Comparison of ENCODE assay signal across 6 cellular contexts in genomic region chr22:50199836-50200332, GRCh38. TPM values are rescaled to one million over a fixed set of nuclear protein-coding genes. Genes with fewer than 3 reads are reported as not detected.
DNase-seq lines count a peak whose midpoint lies in the region; ATAC-seq, FAIRE-seq and TF ChIP-seq lines count a peak whose summit lies in the region.

No MANE protein-coding gene starts in this region.

- no peak overlapping the region for H4K5ac ChIP-seq in H1 (ENCODE audit: insufficient read length, low read depth, low read length)

- no peaks in the 10 kb centered on the region; the same call in 1 of the 2 replicates for H3K79me1 ChIP-seq in H1 (ENCODE audit: low read depth, low read length)

- no peak overlapping the region; the same call in 1 of the 2 replicates for H2BK15ac ChIP-seq in H1 (ENCODE audit: low read length)

- no peak overlapping the region for H4K91ac ChIP-seq in H1 (replicated peaks; ENCODE audit: insufficient read length, low read length)

- H3K4me1 ChIP-seq in H1 (replicated peaks in 1 of 4; ENCODE audit: control insufficient read depth in 3 of 4, insufficient read depth in 4 of 4, low read length in 3 of 4) (peaks cover 0 to 7% (median 5%) of the 10 kb centered on the region in 4 experiments; a peak in 6 of 7 replicates), gastrocnemius medialis (peaks cover 22 to 25% of the 10 kb centered on the region in 2 donors)

- intact Hi-C loops in gastrocnemius medialis (cut with DNase I; ENCODE audit: low total_unique reads): loop anchor here (1.0 to 10.0 kb wide), 2 partner anchors 15 to 265 kb away; partner anchors contain the start of gene TRABD

- no peak for TF ChIP-seq EP300 in H1 (IDR thresholded peaks at IDR 0.05; ENCODE audit: borderline replicate concordance in 1 of 2, low read depth in 2 of 2, low read length in 2 of 2)

- H3K56ac ChIP-seq in H1 (replicated peaks; ENCODE audit: insufficient read length, low read depth, low read length): no peak overlapping the region

- no peak for TF ChIP-seq RAD21 in H1 (IDR thresholded peaks at IDR 0.05 in 1 of 2, conservative IDR thresholded peaks at IDR 0.05 in 1 of 2; ENCODE audit: low read depth in 2 of 2, low read length in 2 of 2)

- no peak overlapping the region for H3K23ac ChIP-seq in H1 (ENCODE audit: insufficient read length)

- H3K9ac ChIP-seq in H1 (replicated peaks in 1 of 4; ENCODE audit: extremely low read depth in 1 of 4, low read depth in 3 of 4, low read length in 3 of 4): no peak overlapping the region

- DNase-seq in activated T-cell treated with anti-CD3 and anti-CD28 coated beads, Interleukin-2, amount 50 U/mL, for 4 hours: no peak
- DNase-seq in activated T-cell treated with anti-CD3 and anti-CD28 coated beads, Interleukin-2, amount 50 U/mL, for 1 hour: no peak
- DNase-seq in H1 (ENCODE audit: low read depth in 1 of 2, low spot score in 2 of 2): peak in 1 of 2 experiments; percentile 79
- no peak for DNase-seq in gastrocnemius medialis
- DNase-seq in epidermal melanocyte (ENCODE audit: insufficient read length, low spot score): no peak

- H3K4ac ChIP-seq in H1 (replicated peaks; ENCODE audit: insufficient read length, low read depth, low read length): no peak overlapping the region

- peak in 1 of 2 donors; percentile 1 for ATAC-seq in activated T-cell treated with anti-CD3 and anti-CD28 coated beads, Interleukin-2, amount 50 U/mL, for 4 hours
- no peak for ATAC-seq in gastrocnemius medialis
- no peak for ATAC-seq in HG03378 (IDR thresholded peaks at IDR 0.05; ENCODE audit: unreplicated experiment)

- H2BK5ac ChIP-seq in H1 (ENCODE audit: low read depth, low read length): peak overlapping the region; percentile 24; the same call in 1 of the 2 replicates

- H4K8ac ChIP-seq in H1 (ENCODE audit: extremely low read depth, insufficient read depth, low read length): peak overlapping the region; percentile 28

- H3K27me3 ChIP-seq in H1 (replicated peaks in 1 of 4; ENCODE audit: control insufficient read depth in 3 of 4, extremely low read depth in 1 of 4, insufficient read depth in 3 of 4, low read length in 3 of 4) (no peaks in the 10 kb centered on the region), gastrocnemius medialis (no peaks in the 10 kb centered on the region)

- H3K9me3 ChIP-seq in H1 (ENCODE audit: insufficient read depth in 2 of 2, low read depth in 1 of 2, low read length in 1 of 2) (no peaks in the 10 kb centered on the region), gastrocnemius medialis (no peaks in the 10 kb centered on the region)

- no peak overlapping the region for H3K14ac ChIP-seq in H1 (ENCODE audit: insufficient read length)

- H3K27ac ChIP-seq in H1 (ENCODE audit: low read depth, low read length): no peak overlapping the region
- peak overlapping the region; percentile 70 to 89 (median 81) for H3K27ac ChIP-seq in gastrocnemius medialis

- POLR2A ChIA-PET in H1 (lab: Charles Lee; ENCODE audit: partially characterized antibody): interaction anchor here (0.6 to 1.5 kb wide), 2 partner anchors 9 to 83 kb away, joined by 3 to 4 read pairs; no protein-coding TSS in a partner anchor

- TF ChIP-seq CTCF in H1 (IDR thresholded peaks at IDR 0.05; ENCODE audit: control extremely low read depth in 1 of 3, insufficient read depth in 1 of 3, low read depth in 1 of 3, low read length in 3 of 3) (no peak), gastrocnemius medialis (IDR thresholded peaks at IDR 0.05 in 4 of 5, conservative IDR thresholded peaks at IDR 0.05 in 1 of 5) (no peak)

- H3K18ac ChIP-seq in H1 (ENCODE audit: extremely low read depth, low read length): peak overlapping the region; percentile 83

- peaks cover 9% of the 10 kb centered on the region for H3K36me3 Mint-ChIP-seq in activated T-cell treated with anti-CD3 and anti-CD28 coated beads, Interleukin-2, amount 50 U/mL, for 4 hours (ENCODE audit: insufficient read depth)

- FAIRE-seq in H1 (lab: Jason Lieb, UNC): no peak

- peaks cover 21% of the 10 kb centered on the region for H3K4me1 Mint-ChIP-seq in activated T-cell treated with anti-CD3 and anti-CD28 coated beads, Interleukin-2, amount 50 U/mL, for 4 hours (ENCODE audit: low read depth)

- no peak overlapping the region for H2BK12ac ChIP-seq in H1 (ENCODE audit: low read depth, low read length)

- in situ Hi-C loops in gastrocnemius medialis (cut with MboI; ENCODE audit: low sequenced_read_pairs in 4 of 4): loop anchor here in 1 of 4 donors (10.0 kb wide), 1 partner anchor 265 kb away; no protein-coding TSS in a partner anchor

- 10% methylated on average over 17 of the region's 25 CpGs; no CpG with 5 or more reads in 1 of the 2 experiments for WGBS in H1 (ENCODE audit: extremely low coverage in 1 of 2, insufficient coverage in 1 of 2, insufficient read length in 1 of 2, insufficient replicate concordance in 2 of 2, low coverage in 1 of 2, low lambda C conversion rate in 2 of 2, missing lambda C conversion rate in 1 of 2), 2 experiments

- no peak overlapping the region for H2BK20ac ChIP-seq in H1 (ENCODE audit: low read length)

- H3K4me2 ChIP-seq in H1 (ENCODE audit: insufficient read depth in 1 of 2, low read depth in 2 of 2, low read length in 2 of 2): peak overlapping the region; percentile 63 to 80

- no peak overlapping the region for H2AK5ac ChIP-seq in H1 (ENCODE audit: low read depth, low read length)

- no peaks in the 10 kb centered on the region for H3K27me3 Mint-ChIP-seq in activated T-cell treated with anti-CD3 and anti-CD28 coated beads, Interleukin-2, amount 50 U/mL, for 4 hours (ENCODE audit: low read depth)

- H3K79me2 ChIP-seq in H1 (ENCODE audit: control insufficient read depth in 1 of 2, insufficient read depth in 2 of 2, low read length in 2 of 2): peaks cover 0 to 11% of the 10 kb centered on the region in 2 experiments; a peak in 1 of 4 replicates

- H3K36me3 ChIP-seq in H1 (ENCODE audit: control insufficient read depth in 2 of 4, insufficient read depth in 4 of 4, low read length in 3 of 4): peaks cover 2 to 24% (median 8%) of the 10 kb centered on the region in 4 experiments; a peak in 6 of 8 replicates
- peaks cover 0 to 24% of the 10 kb centered on the region in 2 donors for H3K36me3 ChIP-seq in gastrocnemius medialis

- no peak overlapping the region for H2BK120ac ChIP-seq in H1 (replicated peaks; ENCODE audit: low read depth, low read length)

- no peaks in the 10 kb centered on the region for H3K9me3 Mint-ChIP-seq in activated T-cell treated with anti-CD3 and anti-CD28 coated beads, Interleukin-2, amount 50 U/mL, for 4 hours

- peaks cover 13% of the 10 kb centered on the region; the same call in 1 of the 2 replicates for H3K23me2 ChIP-seq in H1 (ENCODE audit: low read depth, low read length)

- H3K4me3 ChIP-seq in H1 (ENCODE audit: extremely low read depth in 1 of 4, insufficient read depth in 2 of 4, low read depth in 3 of 4, low read length in 4 of 4) (peak overlapping the region; percentile 41 to 69 (median 64)), gastrocnemius medialis (peak overlapping the region; percentile 60 to 91 (median 74))

- peaks cover 0 to 15% of the 10 kb centered on the region in 2 experiments for H4K20me1 ChIP-seq in H1 (replicated peaks in 1 of 2; ENCODE audit: control insufficient read depth in 1 of 2, insufficient read depth in 2 of 2, low read length in 2 of 2)

- CTCF ChIA-PET in H1 (lab: Charles Lee; ENCODE audit: partially characterized antibody): interaction anchor here (0.6 kb wide), 2 partner anchors 86 to 346 kb away, joined by 3 read pairs; partner anchors contain the start of gene KLHDC7B

- H3K4me3 Mint-ChIP-seq in activated T-cell treated with anti-CD3 and anti-CD28 coated beads, Interleukin-2, amount 50 U/mL, for 4 hours: peak overlapping the region; percentile 70

- peak overlapping the region; percentile 36; the same call in 1 of the 2 replicates for H2AFZ ChIP-seq in H1 (ENCODE audit: low read length)

- TF ChIP-seq POLR2A in H1 (IDR thresholded peaks at IDR 0.05; ENCODE audit: control extremely low read depth in 1 of 2, low read depth in 2 of 2, low read length in 2 of 2) (peak in 1 of 2 experiments; percentile 44; a peak in 1 of 3 replicates), gastrocnemius medialis (IDR thresholded peaks at IDR 0.05) (no peak)

RNA-seq across cellular contexts. Expression of gene SELENOO, which starts 0.9 kb away (rescaled TPM):
- 10 to 100 TPM; 24.4 to 27.9 (median 26.9) TPM for total RNA-seq in activated T-cell treated with anti-CD3 and anti-CD28 coated beads, Interleukin-2, amount 50 U/mL, for 4 hours
- 16.8 and 18.6 TPM in 2 replicates for total RNA-seq in H1 (2021; fragmentation: NEBNext Ultra II Directional; extraction: Animal tissue kit (Norgen Biotek cat#: 25700))
- 25.1 and 34.1 TPM in 2 replicates for polyA plus RNA-seq in H1 (2011; rRNA removed)
- polyA plus RNA-seq in H1 (2011; cell fraction: cytosol; rRNA removed): 30.9 TPM
- 69.8 TPM for polyA plus RNA-seq in H1 (2011; cell fraction: nucleus; rRNA removed)
- 12.9 to 24.6 TPM (median 20.6 TPM) in 4 replicates for polyA plus RNA-seq in H1 (2012, experiment 1 of 2)
- polyA plus RNA-seq in H1 (2012, experiment 2 of 2): 13.2 TPM
- polyA plus RNA-seq in H1 (2013, experiment 1 of 2): 16.6 TPM
- 14.1 TPM for polyA plus RNA-seq in H1 (2013, experiment 2 of 2)
- 6.4 and 7.1 TPM in 2 replicates for polyA minus RNA-seq in H1 (2011; rRNA and poly(A)+ RNA removed)
- 6.4 TPM for polyA minus RNA-seq in H1 (2011; cell fraction: cytosol; rRNA and poly(A)+ RNA removed)
- 9.8 TPM for polyA minus RNA-seq in H1 (2011; cell fraction: nucleus; rRNA and poly(A)+ RNA removed)
- total RNA-seq in gastrocnemius medialis: 10 to 100 TPM; 26.4 to 54.9 (median 34.0) TPM

RNA-seq across cellular contexts. Expression of gene TRABD, which starts 14.2 kb away (rescaled TPM):
- total RNA-seq in activated T-cell treated with anti-CD3 and anti-CD28 coated beads, Interleukin-2, amount 50 U/mL, for 4 hours: 10 to 100 TPM; 91.3 to 95.0 (median 93.4) TPM
- 57.5 and 60.0 TPM in 2 replicates for total RNA-seq in H1 (2021; fragmentation: NEBNext Ultra II Directional; extraction: Animal tissue kit (Norgen Biotek cat#: 25700))
- 44.2 and 88.8 TPM in 2 replicates for polyA plus RNA-seq in H1 (2011; rRNA removed)
- polyA plus RNA-seq in H1 (2011; cell fraction: cytosol; rRNA removed): 59.7 TPM
- polyA plus RNA-seq in H1 (2011; cell fraction: nucleus; rRNA removed): 170 TPM
- 38.3 to 63.0 TPM (median 60.8 TPM) in 4 replicates for polyA plus RNA-seq in H1 (2012, experiment 1 of 2)
- 46.4 TPM for polyA plus RNA-seq in H1 (2012, experiment 2 of 2)
- 46.6 TPM for polyA plus RNA-seq in H1 (2013, experiment 1 of 2)
- 45.5 TPM for polyA plus RNA-seq in H1 (2013, experiment 2 of 2)
- polyA minus RNA-seq in H1 (2011; rRNA and poly(A)+ RNA removed): 17.2 and 19.0 TPM in 2 replicates
- 23.3 TPM for polyA minus RNA-seq in H1 (2011; cell fraction: cytosol; rRNA and poly(A)+ RNA removed)
- polyA minus RNA-seq in H1 (2011; cell fraction: nucleus; rRNA and poly(A)+ RNA removed): 30.3 TPM
- total RNA-seq in gastrocnemius medialis: 10 to 100 TPM; 21.4 to 30.3 (median 24.5) TPM

RNA-seq across cellular contexts. Expression of gene PANX2, which starts 29.4 kb away (rescaled TPM):
- 1 to 10 TPM; 1.1 to 2.9 (median 1.4) TPM for total RNA-seq in activated T-cell treated with anti-CD3 and anti-CD28 coated beads, Interleukin-2, amount 50 U/mL, for 4 hours
- 5.0 and 5.4 TPM in 2 replicates for total RNA-seq in H1 (2021; fragmentation: NEBNext Ultra II Directional; extraction: Animal tissue kit (Norgen Biotek cat#: 25700))
- polyA plus RNA-seq in H1 (2011; rRNA removed): 3.5 and 6.0 TPM in 2 replicates
- polyA plus RNA-seq in H1 (2011; cell fraction: cytosol; rRNA removed): 4.2 TPM
- polyA plus RNA-seq in H1 (2011; cell fraction: nucleus; rRNA removed): 8.3 TPM
- polyA plus RNA-seq in H1 (2012, experiment 1 of 2): 3.9 to 6.9 TPM (median 5.9 TPM) in 4 replicates
- 4.1 TPM for polyA plus RNA-seq in H1 (2012, experiment 2 of 2)
- polyA plus RNA-seq in H1 (2013, experiment 1 of 2): 4.8 TPM
- 5.1 TPM for polyA plus RNA-seq in H1 (2013, experiment 2 of 2)
- 0.78 and 0.91 TPM in 2 replicates for polyA minus RNA-seq in H1 (2011; rRNA and poly(A)+ RNA removed)
- polyA minus RNA-seq in H1 (2011; cell fraction: cytosol; rRNA and poly(A)+ RNA removed): 2.8 TPM
- 2.8 TPM for polyA minus RNA-seq in H1 (2011; cell fraction: nucleus; rRNA and poly(A)+ RNA removed)
- total RNA-seq in gastrocnemius medialis: under 1 TPM in 2 of 4 donors, not detected in 2; 0.40 to 0.83 TPM

RNA-seq across cellular contexts. Expression of gene TUBGCP6, which starts 44.9 kb away (rescaled TPM):
- total RNA-seq in activated T-cell treated with anti-CD3 and anti-CD28 coated beads, Interleukin-2, amount 50 U/mL, for 4 hours: 10 to 100 TPM; 44.5 to 50.6 (median 48.3) TPM
- 23.5 and 24.7 TPM in 2 replicates for total RNA-seq in H1 (2021; fragmentation: NEBNext Ultra II Directional; extraction: Animal tissue kit (Norgen Biotek cat#: 25700))
- polyA plus RNA-seq in H1 (2011; rRNA removed): 24.2 and 33.6 TPM in 2 replicates
- 23.5 TPM for polyA plus RNA-seq in H1 (2011; cell fraction: cytosol; rRNA removed)
- 176 TPM for polyA plus RNA-seq in H1 (2011; cell fraction: nucleus; rRNA removed)
- 18.5 to 28.4 TPM (median 26.1 TPM) in 4 replicates for polyA plus RNA-seq in H1 (2012, experiment 1 of 2)
- polyA plus RNA-seq in H1 (2012, experiment 2 of 2): 17.2 TPM
- polyA plus RNA-seq in H1 (2013, experiment 1 of 2): 14.6 TPM
- polyA plus RNA-seq in H1 (2013, experiment 2 of 2): 13.0 TPM
- polyA minus RNA-seq in H1 (2011; rRNA and poly(A)+ RNA removed): 14.8 and 14.9 TPM in 2 replicates
- 13.8 TPM for polyA minus RNA-seq in H1 (2011; cell fraction: cytosol; rRNA and poly(A)+ RNA removed)
- 34.9 TPM for polyA minus RNA-seq in H1 (2011; cell fraction: nucleus; rRNA and poly(A)+ RNA removed)
- total RNA-seq in gastrocnemius medialis: 10 to 100 TPM; 18.7 to 27.4 (median 19.2) TPM

RNA-seq across cellular contexts. Expression of gene HDAC10, which starts 51.2 kb away (rescaled TPM):
- 10 to 100 TPM; 45.1 to 50.6 (median 48.2) TPM for total RNA-seq in activated T-cell treated with anti-CD3 and anti-CD28 coated beads, Interleukin-2, amount 50 U/mL, for 4 hours
- 21.2 and 26.4 TPM in 2 replicates for total RNA-seq in H1 (2021; fragmentation: NEBNext Ultra II Directional; extraction: Animal tissue kit (Norgen Biotek cat#: 25700))
- polyA plus RNA-seq in H1 (2011; rRNA removed): 11.2 and 18.8 TPM in 2 replicates
- 11.2 TPM for polyA plus RNA-seq in H1 (2011; cell fraction: cytosol; rRNA removed)
- polyA plus RNA-seq in H1 (2011; cell fraction: nucleus; rRNA removed): 131 TPM
- 13.3 to 28.3 TPM (median 25.5 TPM) in 4 replicates for polyA plus RNA-seq in H1 (2012, experiment 1 of 2)
- polyA plus RNA-seq in H1 (2012, experiment 2 of 2): 14.3 TPM
- 11.9 TPM for polyA plus RNA-seq in H1 (2013, experiment 1 of 2)
- polyA plus RNA-seq in H1 (2013, experiment 2 of 2): 11.8 TPM
- 6.1 and 7.2 TPM in 2 replicates for polyA minus RNA-seq in H1 (2011; rRNA and poly(A)+ RNA removed)
- polyA minus RNA-seq in H1 (2011; cell fraction: cytosol; rRNA and poly(A)+ RNA removed): 11.4 TPM
- 34.8 TPM for polyA minus RNA-seq in H1 (2011; cell fraction: nucleus; rRNA and poly(A)+ RNA removed)
- 10 to 100 TPM in 2 of 4 donors, 1 to 10 TPM in 2; 4.1 to 24.9 (median 8.6) TPM for total RNA-seq in gastrocnemius medialis
